In genomic region chrX:63765692-63766091, GRCh38 we compare ENCODE assay signal across 22 cellular contexts.
"Had no signal": no experiment of that assay in that cellular context is flagged by ENCODE, and none has a peak within 500 bp of the region (broad histone marks: within the 10 kb centered on the region; RNA-seq: fewer than 3 reads in every experiment).

No MANE protein-coding gene starts in this region.

- H3K4me3 ChIP-seq: cardiac muscle cell, SK-N-MC had no signal

- H3K4me1 Mint-ChIP-seq: activated naive CD8-positive, alpha-beta T cell treated with anti-CD3 and anti-CD28 coated beads for 36 hours had no signal

- H3K36me3 ChIP-seq: brain microvascular endothelial cell, cardiac muscle cell had no signal

- H3K27me3 Mint-ChIP-seq: activated B cell treated with CpG ODN at 0.5 μM for 24 hours had no signal

- DNase-seq: activated B cell treated with CpG ODN at 0.5 μM for 24 hours; activated CD4-positive, alpha-beta memory T cell treated with anti-CD3 and anti-CD28 coated beads for 36 hours; activated CD4-positive, alpha-beta T cell treated with anti-CD3 and anti-CD28 coated beads for 1 hour; activated CD4-positive, alpha-beta T cell treated with anti-CD3 and anti-CD28 coated beads, Interleukin-2, amount 10 ng/mL, durations not matched to agents 7 days and 5 days; activated CD8-positive, alpha-beta memory T cell treated with anti-CD3 and anti-CD28 coated beads, Interleukin-2, amount 50 U/mL, for 4 hours; activated gamma-delta T cell treated with Interleukin-2 at 50 U/mL for 16 hours; activated naive CD4-positive, alpha-beta T cell treated with anti-CD3 and anti-CD28 coated beads, Interleukin-2, amount 10 ng/mL, durations not matched to agents 7 days and 5 days; activated naive CD8-positive, alpha-beta T cell treated with anti-CD3 and anti-CD28 coated beads for 36 hours; activated T-cell treated with anti-CD3 and anti-CD28 coated beads, Interleukin-2, amount 50 U/mL, for 72 hours; Karpas-422; NCI-H1092 treated with DMSO at 0.1 percent for 48 hours; NCI-H1436 treated with DMSO at 0.1 percent for 48 hours; NCI-H187; NCI-H2081; NCI-H510A treated with DMSO at 0.1 percent for 48 hours; NCI-H69; NK-92 treated with Interleukin-12 subunit alpha and Interleukin-12 subunit beta, amount 100 ng/mL, for 24 hours; T-helper 1 cell had no signal

- H3K27ac ChIP-seq: brain microvascular endothelial cell, cardiac muscle cell, SK-N-MC had no signal

- H3K36me3 Mint-ChIP-seq: activated naive CD8-positive, alpha-beta T cell treated with anti-CD3 and anti-CD28 coated beads for 36 hours had no signal

- H3K4me3 Mint-ChIP-seq: activated B cell treated with CpG ODN at 0.5 μM for 24 hours; activated CD4-positive, alpha-beta memory T cell treated with anti-CD3 and anti-CD28 coated beads for 36 hours; activated CD4-positive, alpha-beta T cell treated with anti-CD3 and anti-CD28 coated beads, Interleukin-2, amount 10 ng/mL, durations not matched to agents 7 days and 5 days; activated naive CD4-positive, alpha-beta T cell treated with anti-CD3 and anti-CD28 coated beads, Interleukin-2, amount 10 ng/mL, durations not matched to agents 7 days and 5 days; activated naive CD8-positive, alpha-beta T cell treated with anti-CD3 and anti-CD28 coated beads for 36 hours; activated T-cell treated with anti-CD3 and anti-CD28 coated beads, Interleukin-2, amount 50 U/mL, for 72 hours had no signal

- H3K27me3 ChIP-seq: brain microvascular endothelial cell, cardiac muscle cell had no signal

- H3K27ac Mint-ChIP-seq: activated B cell treated with CpG ODN at 0.5 μM for 24 hours; activated CD4-positive, alpha-beta memory T cell treated with anti-CD3 and anti-CD28 coated beads for 36 hours; activated CD4-positive, alpha-beta T cell treated with anti-CD3 and anti-CD28 coated beads, Interleukin-2, amount 10 ng/mL, durations not matched to agents 7 days and 5 days; activated naive CD4-positive, alpha-beta T cell treated with anti-CD3 and anti-CD28 coated beads, Interleukin-2, amount 10 ng/mL, durations not matched to agents 7 days and 5 days; activated naive CD8-positive, alpha-beta T cell treated with anti-CD3 and anti-CD28 coated beads for 36 hours; activated T-cell treated with anti-CD3 and anti-CD28 coated beads, Interleukin-2, amount 50 U/mL, for 72 hours; activated T-helper 2 cell treated with anti-CD3 and anti-CD28 coated beads, Interferon-gamma antibody, Interleukin-2, Interleukin-4, amounts not matched to agents 10 μg/mL and 5 μg/mL and 100 μg/mL, durations not matched to agents 14 hours and 24 hours and 36 hours had no signal

- H3K9me3 Mint-ChIP-seq: activated B cell treated with CpG ODN at 0.5 μM for 24 hours had no signal
